1 cellular context compared by ENCODE assay signal in genomic region chr1:229132706-229133105, GRCh38.
TF ChIP-seq lines count a peak whose summit lies in the region.

No MANE protein-coding gene starts in this region.

TF ChIP-seq in HepG2, 621 proteins besides CTCF, POLR2A, EP300 and RAD21 (continued from another document):
- TF ChIP-seq, protein P1, sequence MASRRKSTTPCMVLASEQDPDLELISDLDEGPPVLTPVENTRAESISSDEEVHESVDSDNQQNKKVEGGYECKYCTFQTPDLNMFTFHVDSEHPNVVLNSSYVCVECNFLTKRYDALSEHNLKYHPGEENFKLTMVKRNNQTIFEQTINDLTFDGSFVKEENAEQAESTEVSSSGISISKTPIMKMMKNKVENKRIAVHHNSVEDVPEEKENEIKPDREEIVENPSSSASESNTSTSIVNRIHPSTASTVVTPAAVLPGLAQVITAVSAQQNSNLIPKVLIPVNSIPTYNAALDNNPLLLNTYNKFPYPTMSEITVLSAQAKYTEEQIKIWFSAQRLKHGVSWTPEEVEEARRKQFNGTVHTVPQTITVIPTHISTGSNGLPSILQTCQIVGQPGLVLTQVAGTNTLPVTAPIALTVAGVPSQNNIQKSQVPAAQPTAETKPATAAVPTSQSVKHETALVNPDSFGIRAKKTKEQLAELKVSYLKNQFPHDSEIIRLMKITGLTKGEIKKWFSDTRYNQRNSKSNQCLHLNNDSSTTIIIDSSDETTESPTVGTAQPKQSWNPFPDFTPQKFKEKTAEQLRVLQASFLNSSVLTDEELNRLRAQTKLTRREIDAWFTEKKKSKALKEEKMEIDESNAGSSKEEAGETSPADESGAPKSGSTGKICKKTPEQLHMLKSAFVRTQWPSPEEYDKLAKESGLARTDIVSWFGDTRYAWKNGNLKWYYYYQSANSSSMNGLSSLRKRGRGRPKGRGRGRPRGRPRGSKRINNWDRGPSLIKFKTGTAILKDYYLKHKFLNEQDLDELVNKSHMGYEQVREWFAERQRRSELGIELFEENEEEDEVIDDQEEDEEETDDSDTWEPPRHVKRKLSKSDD (CRISPR knock-in tag; IDR thresholded peaks at IDR 0.05; ENCODE audit: low read depth): no peak
- TF ChIP-seq POGK (CRISPR knock-in tag; conservative IDR thresholded peaks at IDR 0.05): 0 out of 2 replicates have a peak, but pooled peaks have one; percentile 34
- TF ChIP-seq HDAC2 (CRISPR knock-in tag; IDR thresholded peaks at IDR 0.05): no peak
- TF ChIP-seq BCL6 (CRISPR knock-in tag; IDR thresholded peaks at IDR 0.05): peak; percentile 68
- TF ChIP-seq SMAD3 (CRISPR knock-in tag; IDR thresholded peaks at IDR 0.05): 0 out of 2 replicates have a peak, but pooled peaks have one; percentile 27
